ENCODE assay signal across 29 cellular contexts in genomic region chr1:219778793-219779369, GRCh38.
"Had no signal": no experiment of that assay in that cellular context is flagged by ENCODE, and none has a peak within 500 bp of the region (broad histone marks: within the 10 kb centered on the region; RNA-seq: fewer than 3 reads in every experiment).

No MANE protein-coding gene starts in this region.

- DNase-seq: naive thymus-derived CD8-positive, alpha-beta T cell; nephron progenitor cell; nucleus accumbens; ovary; posterior cingulate gyrus; psoas muscle; right cardiac atrium; right lobe of liver; sigmoid colon; small intestine; stimulated activated CD4-positive, alpha-beta T cell treated with anti-CD3 and anti-CD28 coated beads, Interleukin-15, amount 100 ng/mL, for 24 hours; stimulated activated CD4-positive, alpha-beta T cell treated with anti-CD3 and anti-CD28 coated beads, Interleukin-2, amount 100 ng/mL, for 24 hours; stimulated activated CD4-positive, alpha-beta T cell treated with anti-CD3 and anti-CD28 coated beads, Interleukin-2, amount 100 ng/mL, for 48 hours; stimulated activated CD4-positive, alpha-beta T cell treated with anti-CD3 and anti-CD28 coated beads, Interleukin-4, amount 100 ng/mL, for 24 hours; stimulated activated naive B cell treated with anti-CD40 and anti-IgM and Interleukin-4, amounts not matched to agents 10 μg/mL and 1 μg/mL and 100 μg/mL, for 72 hours; stimulated activated naive CD4-positive, alpha-beta T cell treated with Interleukin-2 at 50 U/mL for 16 hours; stomach; thyroid gland; upper lobe of left lung; uterus had no signal

- H3K4me3 Mint-ChIP-seq: naive thymus-derived CD8-positive, alpha-beta T cell; natural killer cell treated with Interleukin-12 subunit alpha and Interleukin-12 subunit beta and Interleukin-15 and Interleukin-18, amount 100 ng/mL, for 72 hours; nephron progenitor cell; neural crest cell; stimulated activated effector memory CD8-positive, alpha-beta T cell treated with anti-CD3 and anti-CD28 coated beads, Interleukin-12 subunit alpha, Interleukin-12 subunit beta, amount 100 ng/mL, for 72 hours; stimulated activated naive B cell treated with anti-CD40 and anti-IgM and Interleukin-4, amounts not matched to agents 10 μg/mL and 1 μg/mL and 100 μg/mL, for 72 hours; stimulated activated naive CD8-positive, alpha-beta T cell treated with anti-CD3 and anti-CD28 coated beads, Interleukin-15, Interleukin-2, amounts not matched to agents 100 ng/mL and 50 ng/mL, for 24 hours had no signal

- H3K4me3 ChIP-seq: ovary, psoas muscle, right lobe of liver, sigmoid colon, stomach, thoracic aorta, thyroid gland, tibial nerve, upper lobe of left lung, uterus had no signal

- H3K4me1 ChIP-seq: parathyroid adenoma, psoas muscle, right lobe of liver, stomach, uterus had no signal

- H3K9me3 ChIP-seq: neutrophil, ovary, psoas muscle, right lobe of liver, sigmoid colon, stomach, thoracic aorta, thyroid gland, tibial nerve, upper lobe of left lung, uterus had no signal

- H3K4me1 Mint-ChIP-seq: naive thymus-derived CD8-positive, alpha-beta T cell; stimulated activated effector memory CD8-positive, alpha-beta T cell treated with anti-CD3 and anti-CD28 coated beads, Interleukin-12 subunit alpha, Interleukin-12 subunit beta, amount 100 ng/mL, for 72 hours had no signal

- ATAC-seq: naive thymus-derived CD8-positive, alpha-beta T cell; natural killer cell treated with Interleukin-12 subunit alpha and Interleukin-12 subunit beta and Interleukin-15 and Interleukin-18, amount 100 ng/mL, for 72 hours; psoas muscle; right cardiac atrium; right lobe of liver; stimulated activated effector memory CD8-positive, alpha-beta T cell treated with anti-CD3 and anti-CD28 coated beads, Interleukin-12 subunit alpha, Interleukin-12 subunit beta, amount 100 ng/mL, for 72 hours; stimulated activated naive B cell treated with anti-CD40 and anti-IgM and Interleukin-4, amounts not matched to agents 10 μg/mL and 1 μg/mL and 100 μg/mL, for 72 hours had no signal

- H2AFZ ChIP-seq: parathyroid adenoma had no signal

- FAIRE-seq: small intestine had no signal

- H3K79me2 ChIP-seq: parathyroid adenoma had no signal

- H3K27ac Mint-ChIP-seq: naive thymus-derived CD8-positive, alpha-beta T cell; natural killer cell treated with Interleukin-12 subunit alpha and Interleukin-12 subunit beta and Interleukin-15 and Interleukin-18, amount 100 ng/mL, for 72 hours; nephron progenitor cell; progenitor cell of endocrine pancreas; stimulated activated effector memory CD8-positive, alpha-beta T cell treated with anti-CD3 and anti-CD28 coated beads, Interleukin-12 subunit alpha, Interleukin-12 subunit beta, amount 100 ng/mL, for 72 hours; stimulated activated naive B cell treated with anti-CD40 and anti-IgM and Interleukin-4, amounts not matched to agents 10 μg/mL and 1 μg/mL and 100 μg/mL, for 72 hours; stimulated activated naive CD8-positive, alpha-beta T cell treated with anti-CD3 and anti-CD28 coated beads, Interleukin-15, Interleukin-2, amounts not matched to agents 100 ng/mL and 50 ng/mL, for 24 hours had no signal

- H3K27ac ChIP-seq: neutrophil, ovary, parathyroid adenoma, psoas muscle, right lobe of liver, sigmoid colon, stomach, thoracic aorta, thyroid gland, tibial nerve, upper lobe of left lung, uterus had no signal

- H3K9ac ChIP-seq: parathyroid adenoma had no signal

- H3K36me3 ChIP-seq: neutrophil, ovary, right lobe of liver, sigmoid colon, stomach, thoracic aorta, thyroid gland, tibial nerve, upper lobe of left lung, uterus had no signal

- H3K27me3 ChIP-seq: neutrophil, ovary, right lobe of liver, sigmoid colon, stomach, thyroid gland, tibial nerve, upper lobe of left lung, uterus had no signal

- H3K36me3 Mint-ChIP-seq: natural killer cell treated with Interleukin-12 subunit alpha and Interleukin-12 subunit beta and Interleukin-15 and Interleukin-18, amount 100 ng/mL, for 72 hours; stimulated activated effector memory CD8-positive, alpha-beta T cell treated with anti-CD3 and anti-CD28 coated beads, Interleukin-12 subunit alpha, Interleukin-12 subunit beta, amount 100 ng/mL, for 72 hours; stimulated activated naive B cell treated with anti-CD40 and anti-IgM and Interleukin-4, amounts not matched to agents 10 μg/mL and 1 μg/mL and 100 μg/mL, for 72 hours had no signal

- H3K27me3 Mint-ChIP-seq: progenitor cell of endocrine pancreas had no signal
